1 cellular context compared by ENCODE assay signal in genomic region chr7:104922187-104923009, GRCh38.
TF ChIP-seq lines count a peak whose summit lies in the region.

No MANE protein-coding gene starts in this region.

TF ChIP-seq in IMR-90, 13 proteins besides CTCF, POLR2A, EP300 and RAD21 (continued from another document):
- TF ChIP-seq NFE2L2 (IDR thresholded peaks at IDR 0.05; ENCODE audit: low read depth, low read length) (no peak), CHD1 (IDR thresholded peaks at IDR 0.05; ENCODE audit: low read depth, low read length) (no peak)
- TF ChIP-seq, protein P1, sequence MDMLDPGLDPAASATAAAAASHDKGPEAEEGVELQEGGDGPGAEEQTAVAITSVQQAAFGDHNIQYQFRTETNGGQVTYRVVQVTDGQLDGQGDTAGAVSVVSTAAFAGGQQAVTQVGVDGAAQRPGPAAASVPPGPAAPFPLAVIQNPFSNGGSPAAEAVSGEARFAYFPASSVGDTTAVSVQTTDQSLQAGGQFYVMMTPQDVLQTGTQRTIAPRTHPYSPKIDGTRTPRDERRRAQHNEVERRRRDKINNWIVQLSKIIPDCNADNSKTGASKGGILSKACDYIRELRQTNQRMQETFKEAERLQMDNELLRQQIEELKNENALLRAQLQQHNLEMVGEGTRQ (IDR thresholded peaks at IDR 0.05; ENCODE audit: low read depth, low read length) = no peak
